ENCODE assay signal across 2 cellular contexts in the genomic region with DNA sequence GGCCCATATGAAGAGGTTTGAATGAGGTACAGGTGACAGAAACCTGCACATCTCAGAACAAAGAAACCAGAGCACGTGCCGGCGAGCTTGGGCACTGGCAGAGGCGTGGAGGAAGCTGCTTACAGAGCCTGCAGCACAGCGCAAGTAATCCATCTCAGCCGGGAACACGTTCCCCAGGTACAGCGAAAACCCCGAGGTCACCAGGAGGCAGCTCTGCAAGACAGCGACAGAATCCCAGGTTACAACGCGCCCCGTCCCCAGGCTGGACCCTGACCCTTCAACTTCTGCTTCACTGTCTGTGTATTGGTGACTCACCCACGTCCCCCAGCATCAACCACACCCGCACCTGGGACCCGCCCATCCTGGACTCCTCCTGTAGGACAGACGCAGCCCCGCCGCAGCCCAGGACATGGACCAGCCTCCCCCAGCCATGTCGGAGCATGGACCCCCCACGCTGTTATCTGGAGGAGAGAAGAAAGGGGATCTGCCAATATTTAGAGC.
TF ChIP-seq lines count a peak whose summit lies in the region.

No MANE protein-coding gene starts in this region.

TF ChIP-seq in SK-N-SH, 30 proteins besides CTCF, POLR2A, EP300 and RAD21 (continued from another document):
- TF ChIP-seq, protein P1, sequence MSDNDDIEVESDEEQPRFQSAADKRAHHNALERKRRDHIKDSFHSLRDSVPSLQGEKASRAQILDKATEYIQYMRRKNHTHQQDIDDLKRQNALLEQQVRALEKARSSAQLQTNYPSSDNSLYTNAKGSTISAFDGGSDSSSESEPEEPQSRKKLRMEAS (IDR thresholded peaks at IDR 0.05; ENCODE audit: low read depth): no peak
- TF ChIP-seq, protein P2, sequence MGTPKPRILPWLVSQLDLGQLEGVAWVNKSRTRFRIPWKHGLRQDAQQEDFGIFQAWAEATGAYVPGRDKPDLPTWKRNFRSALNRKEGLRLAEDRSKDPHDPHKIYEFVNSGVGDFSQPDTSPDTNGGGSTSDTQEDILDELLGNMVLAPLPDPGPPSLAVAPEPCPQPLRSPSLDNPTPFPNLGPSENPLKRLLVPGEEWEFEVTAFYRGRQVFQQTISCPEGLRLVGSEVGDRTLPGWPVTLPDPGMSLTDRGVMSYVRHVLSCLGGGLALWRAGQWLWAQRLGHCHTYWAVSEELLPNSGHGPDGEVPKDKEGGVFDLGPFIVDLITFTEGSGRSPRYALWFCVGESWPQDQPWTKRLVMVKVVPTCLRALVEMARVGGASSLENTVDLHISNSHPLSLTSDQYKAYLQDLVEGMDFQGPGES (IDR thresholded peaks at IDR 0.05; ENCODE audit: low read depth, low read length): no peak
- TF ChIP-seq MEF2A (IDR thresholded peaks at IDR 0.05; ENCODE audit: borderline replicate concordance, low read depth) (no peak), TAF1 (IDR thresholded peaks at IDR 0.05; ENCODE audit: borderline replicate concordance, low read depth, low read length) (no peak), NRF1 (IDR thresholded peaks at IDR 0.05; ENCODE audit: low read depth, low read length) (no peak), FOXM1 (IDR thresholded peaks at IDR 0.05; ENCODE audit: low read depth) (no peak), FOXJ3 (CRISPR knock-in tag; IDR thresholded peaks at IDR 0.05) (no peak), FOSL2 (IDR thresholded peaks at IDR 0.05; ENCODE audit: borderline replicate concordance, low read depth) (no peak), TCF12 (IDR thresholded peaks at IDR 0.05) (no peak), YY1 (IDR thresholded peaks at IDR 0.05; ENCODE audit: low read depth) (no peak), SMC3 (IDR thresholded peaks at IDR 0.05; ENCODE audit: low read depth, low read length) (no peak)

TF ChIP-seq in SK-N-SH treated with all-trans-retinoic acid at 6 μM for 48 hours, 23 proteins besides CTCF, POLR2A, EP300 and RAD21 (continued from another document):
- TF ChIP-seq, protein P3, sequence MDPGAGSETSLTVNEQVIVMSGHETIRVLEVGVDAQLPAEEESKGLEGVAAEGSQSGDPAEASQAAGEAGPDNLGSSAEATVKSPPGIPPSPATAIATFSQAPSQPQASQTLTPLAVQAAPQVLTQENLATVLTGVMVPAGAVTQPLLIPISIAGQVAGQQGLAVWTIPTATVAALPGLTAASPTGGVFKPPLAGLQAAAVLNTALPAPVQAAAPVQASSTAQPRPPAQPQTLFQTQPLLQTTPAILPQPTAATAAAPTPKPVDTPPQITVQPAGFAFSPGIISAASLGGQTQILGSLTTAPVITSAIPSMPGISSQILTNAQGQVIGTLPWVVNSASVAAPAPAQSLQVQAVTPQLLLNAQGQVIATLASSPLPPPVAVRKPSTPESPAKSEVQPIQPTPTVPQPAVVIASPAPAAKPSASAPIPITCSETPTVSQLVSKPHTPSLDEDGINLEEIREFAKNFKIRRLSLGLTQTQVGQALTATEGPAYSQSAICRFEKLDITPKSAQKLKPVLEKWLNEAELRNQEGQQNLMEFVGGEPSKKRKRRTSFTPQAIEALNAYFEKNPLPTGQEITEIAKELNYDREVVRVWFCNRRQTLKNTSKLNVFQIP (CRISPR knock-in tag; IDR thresholded peaks at IDR 0.05; ENCODE audit: borderline replicate concordance, low read depth): no peak
- no peak for TF ChIP-seq ZNF70 (CRISPR knock-in tag; IDR thresholded peaks at IDR 0.05)
- no peak for TF ChIP-seq ISL1 (CRISPR knock-in tag; IDR thresholded peaks at IDR 0.05)
- TF ChIP-seq, protein P4, sequence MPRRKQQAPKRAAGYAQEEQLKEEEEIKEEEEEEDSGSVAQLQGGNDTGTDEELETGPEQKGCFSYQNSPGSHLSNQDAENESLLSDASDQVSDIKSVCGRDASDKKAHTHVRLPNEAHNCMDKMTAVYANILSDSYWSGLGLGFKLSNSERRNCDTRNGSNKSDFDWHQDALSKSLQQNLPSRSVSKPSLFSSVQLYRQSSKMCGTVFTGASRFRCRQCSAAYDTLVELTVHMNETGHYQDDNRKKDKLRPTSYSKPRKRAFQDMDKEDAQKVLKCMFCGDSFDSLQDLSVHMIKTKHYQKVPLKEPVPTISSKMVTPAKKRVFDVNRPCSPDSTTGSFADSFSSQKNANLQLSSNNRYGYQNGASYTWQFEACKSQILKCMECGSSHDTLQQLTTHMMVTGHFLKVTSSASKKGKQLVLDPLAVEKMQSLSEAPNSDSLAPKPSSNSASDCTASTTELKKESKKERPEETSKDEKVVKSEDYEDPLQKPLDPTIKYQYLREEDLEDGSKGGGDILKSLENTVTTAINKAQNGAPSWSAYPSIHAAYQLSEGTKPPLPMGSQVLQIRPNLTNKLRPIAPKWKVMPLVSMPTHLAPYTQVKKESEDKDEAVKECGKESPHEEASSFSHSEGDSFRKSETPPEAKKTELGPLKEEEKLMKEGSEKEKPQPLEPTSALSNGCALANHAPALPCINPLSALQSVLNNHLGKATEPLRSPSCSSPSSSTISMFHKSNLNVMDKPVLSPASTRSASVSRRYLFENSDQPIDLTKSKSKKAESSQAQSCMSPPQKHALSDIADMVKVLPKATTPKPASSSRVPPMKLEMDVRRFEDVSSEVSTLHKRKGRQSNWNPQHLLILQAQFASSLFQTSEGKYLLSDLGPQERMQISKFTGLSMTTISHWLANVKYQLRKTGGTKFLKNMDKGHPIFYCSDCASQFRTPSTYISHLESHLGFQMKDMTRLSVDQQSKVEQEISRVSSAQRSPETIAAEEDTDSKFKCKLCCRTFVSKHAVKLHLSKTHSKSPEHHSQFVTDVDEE (CRISPR knock-in tag; IDR thresholded peaks at IDR 0.05): no peak
- no peak for TF ChIP-seq TOX (CRISPR knock-in tag; IDR thresholded peaks at IDR 0.05; ENCODE audit: borderline replicate concordance)
- TF ChIP-seq, protein P5, sequence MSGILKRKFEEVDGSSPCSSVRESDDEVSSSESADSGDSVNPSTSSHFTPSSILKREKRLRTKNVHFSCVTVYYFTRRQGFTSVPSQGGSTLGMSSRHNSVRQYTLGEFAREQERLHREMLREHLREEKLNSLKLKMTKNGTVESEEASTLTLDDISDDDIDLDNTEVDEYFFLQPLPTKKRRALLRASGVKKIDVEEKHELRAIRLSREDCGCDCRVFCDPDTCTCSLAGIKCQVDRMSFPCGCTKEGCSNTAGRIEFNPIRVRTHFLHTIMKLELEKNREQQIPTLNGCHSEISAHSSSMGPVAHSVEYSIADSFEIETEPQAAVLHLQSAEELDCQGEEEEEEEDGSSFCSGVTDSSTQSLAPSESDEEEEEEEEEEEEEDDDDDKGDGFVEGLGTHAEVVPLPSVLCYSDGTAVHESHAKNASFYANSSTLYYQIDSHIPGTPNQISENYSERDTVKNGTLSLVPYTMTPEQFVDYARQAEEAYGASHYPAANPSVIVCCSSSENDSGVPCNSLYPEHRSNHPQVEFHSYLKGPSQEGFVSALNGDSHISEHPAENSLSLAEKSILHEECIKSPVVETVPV (CRISPR knock-in tag; IDR thresholded peaks at IDR 0.05): no peak
- TF ChIP-seq BACH2 (CRISPR knock-in tag; IDR thresholded peaks at IDR 0.05; ENCODE audit: borderline replicate concordance): no peak
- no peak for TF ChIP-seq PPARA (CRISPR knock-in tag; IDR thresholded peaks at IDR 0.05; ENCODE audit: borderline replicate concordance)
- TF ChIP-seq, protein P6, sequence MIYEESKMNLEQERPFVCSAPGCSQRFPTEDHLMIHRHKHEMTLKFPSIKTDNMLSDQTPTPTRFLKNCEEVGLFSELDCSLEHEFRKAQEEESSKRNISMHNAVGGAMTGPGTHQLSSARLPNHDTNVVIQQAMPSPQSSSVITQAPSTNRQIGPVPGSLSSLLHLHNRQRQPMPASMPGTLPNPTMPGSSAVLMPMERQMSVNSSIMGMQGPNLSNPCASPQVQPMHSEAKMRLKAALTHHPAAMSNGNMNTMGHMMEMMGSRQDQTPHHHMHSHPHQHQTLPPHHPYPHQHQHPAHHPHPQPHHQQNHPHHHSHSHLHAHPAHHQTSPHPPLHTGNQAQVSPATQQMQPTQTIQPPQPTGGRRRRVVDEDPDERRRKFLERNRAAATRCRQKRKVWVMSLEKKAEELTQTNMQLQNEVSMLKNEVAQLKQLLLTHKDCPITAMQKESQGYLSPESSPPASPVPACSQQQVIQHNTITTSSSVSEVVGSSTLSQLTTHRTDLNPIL (CRISPR knock-in tag; IDR thresholded peaks at IDR 0.05; ENCODE audit: low read depth): no peak
- no peak for TF ChIP-seq ZNF8 (CRISPR knock-in tag; IDR thresholded peaks at IDR 0.05)
- TF ChIP-seq OSR1 (CRISPR knock-in tag; IDR thresholded peaks at IDR 0.05): no peak
